ENCODE assay signal across 1 cellular context in genomic region chr5:146446861-146447733, GRCh38.
TF ChIP-seq lines count a peak whose summit lies in the region.

Gene TCERG1, plus strand, starts transcription at chr5:146447333. Its CDS starts 17 bp downstream, at chr5:146447350.

TF ChIP-seq in K562, 482 proteins besides CTCF, POLR2A, EP300 and RAD21 (continued from another document and continues in another):
- TF ChIP-seq THAP12 (CRISPR knock-in tag; IDR thresholded peaks at IDR 0.05) (no peak; the same call in 1 of the 2 replicates), ZFP1 (CRISPR knock-in tag; IDR thresholded peaks at IDR 0.05) (no peak), TRIM28 (IDR thresholded peaks at IDR 0.05) (no peak), ETV1 (tag; conservative IDR thresholded peaks at IDR 0.05; ENCODE audit: low read depth) (peak; percentile 54; the same call in 1 of the 2 replicates), E2F6 (IDR thresholded peaks at IDR 0.05; ENCODE audit: borderline replicate concordance in 1 of 2, extremely low read depth in 1 of 2, insufficient read depth in 1 of 2, insufficient read length in 1 of 2, low read depth in 1 of 2, low read length in 1 of 2, poor library complexity in 1 of 2, severe bottlenecking in 1 of 2) (peak; percentile 95 to 97), CREB3 (tag; conservative IDR thresholded peaks at IDR 0.05; ENCODE audit: low read depth) (peak; percentile 95; the same call in 1 of the 2 replicates), ZNF444 (CRISPR knock-in tag; IDR thresholded peaks at IDR 0.05) (no peak), ZNF584 (CRISPR knock-in tag; IDR thresholded peaks at IDR 0.05; ENCODE audit: low read depth) (peak; percentile 88), ZNF146 (CRISPR knock-in tag; IDR thresholded peaks at IDR 0.05; ENCODE audit: unreplicated experiment) (no peak), KAT7 (CRISPR knock-in tag; IDR thresholded peaks at IDR 0.05; ENCODE audit: borderline replicate concordance) (0 out of 2 replicates have a peak, but pooled peaks have one; percentile 68), ZNF766 (CRISPR knock-in tag; conservative IDR thresholded peaks at IDR 0.05) (peak; percentile 94), HDAC6 (IDR thresholded peaks at IDR 0.05; ENCODE audit: low read depth, low read length) (no peak), NFATC3 (IDR thresholded peaks at IDR 0.05) (no peak), MAFF (IDR thresholded peaks at IDR 0.05; ENCODE audit: low read length) (no peak), MEIS2 (IDR thresholded peaks at IDR 0.05; ENCODE audit: partially characterized antibody) (peak; percentile 70), ZNF655 (CRISPR knock-in tag; IDR thresholded peaks at IDR 0.05) (no peak), PHF8 (IDR thresholded peaks at IDR 0.05; ENCODE audit: borderline replicate concordance, low read length) (peak; percentile 95), POLR2B (IDR thresholded peaks at IDR 0.05; ENCODE audit: low read depth, partially characterized antibody) (peak; percentile 76), NRF1 (conservative IDR thresholded peaks at IDR 0.05 in 1 of 2, IDR thresholded peaks at IDR 0.05 in 1 of 2) (peak; percentile 61 to 63; a peak in 2 of 4 replicates), ZNF740 (CRISPR knock-in tag; IDR thresholded peaks at IDR 0.05) (no peak), ZNF740 (tag; IDR thresholded peaks at IDR 0.05) (peak in 1 of 2 experiments; percentile 84; a peak in 1 of 4 replicates), ARID1B (IDR thresholded peaks at IDR 0.05) (no peak), E2F1 (CRISPR knock-in tag; IDR thresholded peaks at IDR 0.05) (peak; percentile 42), ETV5 (CRISPR knock-in tag; IDR thresholded peaks at IDR 0.05; ENCODE audit: low read depth) (no peak), SNRNP70 (optimal IDR thresholded peaks at IDR 0.05; ENCODE audit: low read depth, low read length) (no peak), NFYB (IDR thresholded peaks at IDR 0.05; ENCODE audit: extremely low read depth, insufficient read length) (peak; percentile 95), CCAR2 (IDR thresholded peaks at IDR 0.05; ENCODE audit: low read depth, low read length) (no peak), PHB (CRISPR knock-in tag; IDR thresholded peaks at IDR 0.05) (no peak), BACH1 (tag; IDR thresholded peaks at IDR 0.05) (peak; percentile 87), ZBTB40 (IDR thresholded peaks at IDR 0.05) (no peak), ZBTB40 (CRISPR knock-in tag; IDR thresholded peaks at IDR 0.05) (no peak), ZNF324 (CRISPR knock-in tag; IDR thresholded peaks at IDR 0.05) (no peak), KDM2B (CRISPR knock-in tag; IDR thresholded peaks at IDR 0.05) (no peak), ELK1 (CRISPR knock-in tag; IDR thresholded peaks at IDR 0.05) (no peak), SREBF1 (IDR thresholded peaks at IDR 0.05; ENCODE audit: borderline replicate concordance, low read depth, low read length) (no peak), DDX20 (tag; IDR thresholded peaks at IDR 0.05; ENCODE audit: low read depth) (peak; percentile 59; the same call in 1 of the 2 replicates), SUPT5H (IDR thresholded peaks at IDR 0.05) (peak; percentile 87), NR2C2 (CRISPR knock-in tag; IDR thresholded peaks at IDR 0.05) (peak; percentile 59), NR2C2 (tag; IDR thresholded peaks at IDR 0.05) (peak; percentile 43; the same call in 1 of the 2 replicates), ETS2 (tag; IDR thresholded peaks at IDR 0.05; ENCODE audit: borderline replicate concordance, poor library complexity, severe bottlenecking) (no peak), ESRRA (IDR thresholded peaks at IDR 0.05; ENCODE audit: borderline replicate concordance, low read depth) (no peak; the same call in 1 of the 2 replicates), HOMEZ (CRISPR knock-in tag; IDR thresholded peaks at IDR 0.05) (peak; percentile 40; the same call in 1 of the 2 replicates), ZNF384 (IDR thresholded peaks at IDR 0.05; ENCODE audit: low read depth, low read length) (no peak), SMARCA4 (IDR thresholded peaks at IDR 0.05) (no peak), ZSCAN32 (CRISPR knock-in tag; IDR thresholded peaks at IDR 0.05) (no peak), KLF6 (CRISPR knock-in tag; IDR thresholded peaks at IDR 0.05; ENCODE audit: borderline replicate concordance) (peak; percentile 95), NUFIP1 (IDR thresholded peaks at IDR 0.05; ENCODE audit: partially characterized antibody) (peak; percentile 16), CC2D1A (IDR thresholded peaks at IDR 0.05) (peak; percentile 99), NBN (IDR thresholded peaks at IDR 0.05; ENCODE audit: low read depth) (peak; percentile 32; the same call in 1 of the 2 replicates)
